8 cellular contexts compared by ENCODE assay signal in the genomic region with DNA sequence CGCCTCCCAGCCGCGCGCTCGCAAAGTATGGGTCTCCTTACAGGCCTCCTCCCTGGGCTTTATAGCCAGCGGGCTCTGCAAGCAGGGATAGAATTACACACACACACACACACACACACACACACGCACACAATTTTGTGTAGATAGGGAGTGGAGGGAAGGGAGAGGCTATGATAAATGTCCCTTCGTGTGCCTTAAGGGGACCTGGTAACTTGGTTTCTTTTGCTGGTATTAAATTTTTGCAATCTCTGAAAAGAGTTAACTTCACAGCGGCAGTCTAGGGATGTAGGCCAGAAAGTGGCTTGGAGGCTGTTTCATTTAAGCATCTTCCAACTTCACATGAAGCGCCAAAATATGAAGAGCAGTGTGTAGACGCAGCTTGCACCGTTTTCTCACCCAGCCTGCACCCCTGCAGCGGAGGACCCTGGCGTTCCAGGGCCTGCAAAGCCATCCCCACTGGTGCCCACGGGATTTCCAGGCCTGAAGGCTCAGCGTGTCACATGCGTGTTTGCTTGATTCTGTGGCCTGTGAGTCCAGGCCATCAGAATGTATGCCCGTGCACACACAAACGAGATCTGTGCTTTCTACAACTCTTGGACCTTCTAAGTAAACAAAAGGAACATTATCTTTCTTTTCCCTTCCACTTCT.
A peak's percentile ranks its signal among the peaks of the same experiment; 100 is the strongest.
DNase-seq lines count a peak whose midpoint lies in the region; ATAC-seq and TF ChIP-seq lines count a peak whose summit lies in the region.

No MANE protein-coding gene starts in this region.

- H3K9me3 Mint-ChIP-seq in T-cell, result no peaks in the 10 kb centered on the region

- H3K27ac ChIP-seq in psoas muscle, result no peak overlapping the region

- peaks cover 0 to 9% (median 7%) of the 10 kb centered on the region in 3 donors for H3K4me1 Mint-ChIP-seq in T-cell

- H3K36me3 Mint-ChIP-seq in T-cell, result no peaks in the 10 kb centered on the region

- H3K9me3 ChIP-seq in iPS-15b (ENCODE audit: control insufficient read depth, insufficient read depth, low read length) (no peaks in the 10 kb centered on the region), psoas muscle (no peaks in the 10 kb centered on the region)

- peaks cover 26 to 30% of the 10 kb centered on the region in 2 donors for H3K27me3 Mint-ChIP-seq in T-cell

- H3K36me3 ChIP-seq in iPS-15b (ENCODE audit: control insufficient read depth, insufficient read depth, low read length), result no peaks in the 10 kb centered on the region
- no peaks in the 10 kb centered on the region for H3K36me3 ChIP-seq in psoas muscle (ENCODE audit: insufficient read depth in 1 of 2, low read depth in 1 of 2)

- DNase-seq in NCI-H2081 treated with DMSO at 0.1 percent for 48 hours (lab: John Stamatoyannopoulos, UW), result peak; percentile 17
- DNase-seq in NCI-H2081 (lab: John Stamatoyannopoulos, UW), result no peak
- DNase-seq in T-cell, result no peak
- no peak for DNase-seq in psoas muscle
- DNase-seq in cerebellum (ENCODE audit: low spot score), result no peak

- 23 to 38% (median 25%) methylated on average over 19 of the region's 19 CpGs for WGBS in psoas muscle, 3 donors

- H3K27me3 ChIP-seq in iPS-15b (ENCODE audit: control insufficient read depth, insufficient read depth, low read length) (peaks cover 64% of the 10 kb centered on the region), psoas muscle (ENCODE audit: insufficient read depth in 3 of 3, low read length in 2 of 3) (peaks cover 0 to 6% (median 4%) of the 10 kb centered on the region in 3 donors)

- H3K4me3 Mint-ChIP-seq in T-cell, result peak overlapping the region in 2 of 3 donors; percentile 15 to 64

- POLR2A ChIA-PET in T-cell (lab: Charles Lee), result interaction anchor here in 1 of 2 donors (0.6 kb wide), 1 partner anchor 12 kb away, joined by 3 read pairs; no protein-coding TSS in a partner anchor

- ATAC-seq in T-cell (replicated peaks in 1 of 4), result no peak
- no peak for ATAC-seq in psoas muscle
- ATAC-seq in GM21619 (IDR thresholded peaks at IDR 0.05; ENCODE audit: unreplicated experiment), result no peak
- no peak for ATAC-seq in GM19324 (IDR thresholded peaks at IDR 0.05; ENCODE audit: low FRiP score, unreplicated experiment)

- no peak for TF ChIP-seq CTCF in psoas muscle (IDR thresholded peaks at IDR 0.05)

- H3K27ac Mint-ChIP-seq in T-cell, result no peak overlapping the region

- H3K4me1 ChIP-seq in iPS-15b (ENCODE audit: control insufficient read depth, insufficient read depth, low read length), result peaks cover 3% of the 10 kb centered on the region
- H3K4me1 ChIP-seq in psoas muscle, result no peaks in the 10 kb centered on the region

- H3K4me3 ChIP-seq in iPS-15b (ENCODE audit: low read depth, low read length) (peak overlapping the region; percentile 41), psoas muscle (peak overlapping the region; percentile 76)

- no peak overlapping the region for H3K9ac ChIP-seq in iPS-15b (ENCODE audit: low read depth, low read length)

- CTCF ChIA-PET in T-cell (lab: Charles Lee), result no interaction called here

- intact Hi-C loops in psoas muscle (cut with DNase I), result no loop called here
